Comparison of ENCODE assay signal across 29 cellular contexts in genomic region chr6:69421270-69421669, GRCh38.
"Had no signal": no experiment of that assay in that cellular context is flagged by ENCODE, and none has a peak within 500 bp of the region (broad histone marks: within the 10 kb centered on the region; RNA-seq: fewer than 3 reads in every experiment).

No MANE protein-coding gene starts in this region.

- H3K36me3 ChIP-seq: neural progenitor cell, ovary, stomach, thoracic aorta, thyroid gland, tibial nerve, upper lobe of right lung, uterus had no signal

- H2AFZ ChIP-seq: neural progenitor cell, parathyroid adenoma had no signal

- H3K79me2 ChIP-seq: parathyroid adenoma had no signal

- H3K4me3 ChIP-seq: neural progenitor cell, ovary, psoas muscle, skin epidermis, stomach, thoracic aorta, thyroid gland, tibial nerve, upper lobe of right lung, uterus had no signal

- H3K4me1 Mint-ChIP-seq: naive B cell; naive thymus-derived CD8-positive, alpha-beta T cell; nephron progenitor cell; stimulated activated effector memory CD8-positive, alpha-beta T cell treated with anti-CD3 and anti-CD28 coated beads, Interleukin-12 subunit alpha, Interleukin-12 subunit beta, amount 100 ng/mL, for 72 hours; stimulated activated naive B cell treated with anti-CD40 and anti-IgM and Interleukin-4, amounts not matched to agents 10 μg/mL and 1 μg/mL and 100 μg/mL, for 72 hours had no signal

- DNase-seq: naive B cell; naive thymus-derived CD8-positive, alpha-beta T cell; nephron progenitor cell; occipital lobe; ovary; posterior cingulate gyrus; psoas muscle; right cardiac atrium; stimulated activated CD4-positive, alpha-beta T cell treated with anti-CD3 and anti-CD28 coated beads, Interleukin-15, amount 100 ng/mL, for 24 hours; stimulated activated CD4-positive, alpha-beta T cell treated with anti-CD3 and anti-CD28 coated beads, Interleukin-2, amount 100 ng/mL, for 24 hours; stimulated activated CD4-positive, alpha-beta T cell treated with anti-CD3 and anti-CD28 coated beads, Interleukin-2, amount 100 ng/mL, for 48 hours; stimulated activated CD4-positive, alpha-beta T cell treated with anti-CD3 and anti-CD28 coated beads, Interleukin-4, amount 100 ng/mL, for 24 hours; stimulated activated naive B cell treated with anti-CD40 and anti-IgM and Interleukin-4, amounts not matched to agents 10 μg/mL and 1 μg/mL and 100 μg/mL, for 72 hours; stimulated activated naive CD4-positive, alpha-beta T cell treated with Interleukin-2 at 50 U/mL for 16 hours; stomach; thyroid gland; upper lobe of right lung; uterus had no signal

- H3K9ac ChIP-seq: neural progenitor cell, parathyroid adenoma had no signal

- H3K27ac Mint-ChIP-seq: naive B cell; naive thymus-derived CD8-positive, alpha-beta T cell; natural killer cell treated with Interleukin-12 subunit alpha and Interleukin-12 subunit beta and Interleukin-15 and Interleukin-18, amount 100 ng/mL, for 72 hours; nephron progenitor cell; neural progenitor cell; progenitor cell of endocrine pancreas; stimulated activated effector memory CD8-positive, alpha-beta T cell treated with anti-CD3 and anti-CD28 coated beads, Interleukin-12 subunit alpha, Interleukin-12 subunit beta, amount 100 ng/mL, for 72 hours; stimulated activated naive B cell treated with anti-CD40 and anti-IgM and Interleukin-4, amounts not matched to agents 10 μg/mL and 1 μg/mL and 100 μg/mL, for 72 hours; stimulated activated naive CD8-positive, alpha-beta T cell treated with anti-CD3 and anti-CD28 coated beads, Interleukin-15, Interleukin-2, amounts not matched to agents 100 ng/mL and 50 ng/mL, for 24 hours; type B pancreatic cell had no signal

- H3K36me3 Mint-ChIP-seq: naive B cell; naive thymus-derived CD8-positive, alpha-beta T cell; neural progenitor cell; stimulated activated effector memory CD8-positive, alpha-beta T cell treated with anti-CD3 and anti-CD28 coated beads, Interleukin-12 subunit alpha, Interleukin-12 subunit beta, amount 100 ng/mL, for 72 hours; stimulated activated naive B cell treated with anti-CD40 and anti-IgM and Interleukin-4, amounts not matched to agents 10 μg/mL and 1 μg/mL and 100 μg/mL, for 72 hours; type B pancreatic cell had no signal

- H3K9me3 ChIP-seq: ovary, psoas muscle, stomach, thoracic aorta, thyroid gland, tibial nerve, upper lobe of right lung, uterus had no signal

- H3K27me3 ChIP-seq: neural progenitor cell, ovary, stomach, thyroid gland, tibial nerve, upper lobe of right lung, uterus had no signal

- H3K9me3 Mint-ChIP-seq: nephron progenitor cell; neural progenitor cell; stimulated activated naive CD8-positive, alpha-beta T cell treated with anti-CD3 and anti-CD28 coated beads, Interleukin-15, Interleukin-2, amounts not matched to agents 100 ng/mL and 50 ng/mL, for 24 hours; type B pancreatic cell had no signal

- H3K4me1 ChIP-seq: neural progenitor cell, parathyroid adenoma, psoas muscle, thyroid gland, tibial nerve, upper lobe of right lung, uterus had no signal

- H3K4me2 ChIP-seq: neural progenitor cell had no signal

- ATAC-seq: naive thymus-derived CD8-positive, alpha-beta T cell; natural killer cell treated with Interleukin-12 subunit alpha and Interleukin-12 subunit beta and Interleukin-15 and Interleukin-18, amount 100 ng/mL, for 72 hours; psoas muscle; right cardiac atrium; sciatic nerve; stimulated activated effector memory CD8-positive, alpha-beta T cell treated with anti-CD3 and anti-CD28 coated beads, Interleukin-12 subunit alpha, Interleukin-12 subunit beta, amount 100 ng/mL, for 72 hours; stimulated activated naive B cell treated with anti-CD40 and anti-IgM and Interleukin-4, amounts not matched to agents 10 μg/mL and 1 μg/mL and 100 μg/mL, for 72 hours; upper lobe of right lung had no signal

- H3K4me3 Mint-ChIP-seq: naive B cell; naive thymus-derived CD8-positive, alpha-beta T cell; natural killer cell treated with Interleukin-12 subunit alpha and Interleukin-12 subunit beta and Interleukin-15 and Interleukin-18, amount 100 ng/mL, for 72 hours; nephron progenitor cell; neural progenitor cell; stimulated activated effector memory CD8-positive, alpha-beta T cell treated with anti-CD3 and anti-CD28 coated beads, Interleukin-12 subunit alpha, Interleukin-12 subunit beta, amount 100 ng/mL, for 72 hours; stimulated activated naive B cell treated with anti-CD40 and anti-IgM and Interleukin-4, amounts not matched to agents 10 μg/mL and 1 μg/mL and 100 μg/mL, for 72 hours; stimulated activated naive CD8-positive, alpha-beta T cell treated with anti-CD3 and anti-CD28 coated beads, Interleukin-15, Interleukin-2, amounts not matched to agents 100 ng/mL and 50 ng/mL, for 24 hours; type B pancreatic cell had no signal

- H3K27ac ChIP-seq: neural progenitor cell, ovary, parathyroid adenoma, psoas muscle, skin epidermis, stomach, thoracic aorta, thyroid gland, tibial nerve, upper lobe of right lung, uterus had no signal

- H3K27me3 Mint-ChIP-seq: naive B cell; naive thymus-derived CD8-positive, alpha-beta T cell; natural killer cell treated with Interleukin-12 subunit alpha and Interleukin-12 subunit beta and Interleukin-15 and Interleukin-18, amount 100 ng/mL, for 72 hours; progenitor cell of endocrine pancreas; stimulated activated naive B cell treated with anti-CD40 and anti-IgM and Interleukin-4, amounts not matched to agents 10 μg/mL and 1 μg/mL and 100 μg/mL, for 72 hours; stimulated activated naive CD8-positive, alpha-beta T cell treated with anti-CD3 and anti-CD28 coated beads, Interleukin-15, Interleukin-2, amounts not matched to agents 100 ng/mL and 50 ng/mL, for 24 hours; type B pancreatic cell had no signal
